8 cellular contexts compared by ENCODE assay signal in the genomic region with DNA sequence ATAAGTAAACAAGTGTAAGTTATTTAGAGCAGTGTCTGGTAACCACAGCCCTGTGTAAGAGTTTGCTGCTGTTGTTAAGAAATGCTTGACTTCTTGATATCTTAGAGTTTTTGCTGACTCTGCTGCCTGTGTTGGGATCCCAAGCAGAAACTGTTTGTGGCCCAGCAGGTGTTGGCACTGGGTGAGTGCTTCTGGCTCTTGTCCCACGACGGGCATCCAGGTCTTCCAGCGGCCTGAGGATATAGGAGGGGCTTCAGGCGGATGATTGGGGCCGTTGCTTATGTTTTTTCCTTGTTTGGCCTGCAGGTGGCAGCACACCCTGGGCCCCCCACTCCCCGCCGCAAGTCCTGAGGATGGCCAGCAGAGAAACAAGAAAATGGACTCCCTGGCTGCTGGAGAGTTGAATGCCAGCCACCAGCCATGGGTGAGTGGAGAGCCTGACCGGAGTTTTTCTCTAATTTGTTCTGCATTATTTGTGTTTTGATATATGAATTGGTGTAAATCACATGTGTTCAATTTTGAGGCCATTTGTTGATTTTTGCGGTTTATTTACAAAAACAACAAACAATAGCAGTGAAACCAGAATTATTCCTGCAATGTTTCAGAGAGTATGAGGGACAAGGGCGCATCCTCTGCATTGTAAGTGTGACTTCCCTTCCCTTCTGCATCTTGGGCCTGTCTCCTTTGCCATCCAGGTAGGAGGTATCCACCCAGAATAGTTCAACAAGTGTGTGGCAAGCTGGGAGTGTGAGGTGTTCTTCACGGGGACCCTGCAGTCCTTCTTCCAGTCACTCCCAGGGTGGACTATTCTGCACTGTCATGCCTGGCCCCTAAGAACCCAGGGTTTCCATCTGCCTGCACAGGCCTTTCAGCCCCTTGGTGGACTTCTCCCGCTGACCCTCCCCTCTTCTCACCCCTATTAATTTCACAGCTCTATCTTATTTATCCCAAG. TPM values are rescaled to one million over a fixed set of nuclear protein-coding genes. Genes with fewer than 3 reads are reported as not detected.
DNase-seq lines count a peak whose midpoint lies in the region; ATAC-seq and TF ChIP-seq lines count a peak whose summit lies in the region.

No MANE protein-coding gene starts in this region.

- H3K27me3 ChIP-seq in Loucy (ENCODE audit: insufficient read depth, low read length, poor library complexity, severe bottlenecking): no peaks in the 10 kb centered on the region
- H3K27me3 ChIP-seq in SJSA1 (replicated peaks): no peaks in the 10 kb centered on the region
- no peaks in the 10 kb centered on the region for H3K27me3 ChIP-seq in osteoblast (ENCODE audit: insufficient read depth, low read length)

- no peak overlapping the region for H2AFZ ChIP-seq in Loucy (ENCODE audit: low read length)
- no peak overlapping the region for H2AFZ ChIP-seq in osteoblast (ENCODE audit: low read length)

- no peaks in the 10 kb centered on the region for H4K20me1 ChIP-seq in Loucy (ENCODE audit: insufficient read depth, low read length, poor library complexity, severe bottlenecking)
- H4K20me1 ChIP-seq in osteoblast (ENCODE audit: insufficient read depth, low read length): no peaks in the 10 kb centered on the region

- H3K79me2 ChIP-seq in Loucy (ENCODE audit: insufficient read depth, low read length) (peaks cover 69% of the 10 kb centered on the region), osteoblast (ENCODE audit: insufficient read depth, low read length) (peaks cover 58% of the 10 kb centered on the region)

- peak; percentile 63 for TF ChIP-seq CTCF in Loucy (conservative IDR thresholded peaks at IDR 0.05; ENCODE audit: low read length)
- TF ChIP-seq CTCF in osteoblast (IDR thresholded peaks at IDR 0.05; ENCODE audit: extremely low read depth, low read depth, low read length): peak; percentile 82

- H3K4me2 ChIP-seq in Loucy (ENCODE audit: low read depth, low read length, poor library complexity, severe bottlenecking) (peak overlapping the region; percentile 98), osteoblast (ENCODE audit: insufficient read depth, low read length) (peak overlapping the region; percentile 40)

- no peaks in the 10 kb centered on the region for H3K36me3 ChIP-seq in Loucy (ENCODE audit: insufficient read depth, low read length)
- H3K36me3 ChIP-seq in SJSA1: no peaks in the 10 kb centered on the region; the same call in 1 of the 2 replicates
- H3K36me3 ChIP-seq in osteoblast (ENCODE audit: insufficient read depth, low read length): no peaks in the 10 kb centered on the region

- H3K9ac ChIP-seq in Loucy (ENCODE audit: low read depth, low read length, poor library complexity, severe bottlenecking): peak overlapping the region; percentile 100

- peaks cover 76% of the 10 kb centered on the region for H3K4me1 ChIP-seq in Loucy (ENCODE audit: insufficient read depth, low read length, poor library complexity, severe bottlenecking)
- peaks cover 54% of the 10 kb centered on the region for H3K4me1 ChIP-seq in SJSA1 (replicated peaks)
- peaks cover 57% of the 10 kb centered on the region for H3K4me1 ChIP-seq in osteoblast (ENCODE audit: insufficient read depth, low read length)

- H3K9me2 ChIP-seq in Loucy (replicated peaks; ENCODE audit: low read depth, low read length): no peaks in the 10 kb centered on the region

- peaks cover 11% of the 10 kb centered on the region for H3F3A ChIP-seq in Loucy (ENCODE audit: low read depth)

- peak; percentile 36 to 50 for DNase-seq in NCI-H524 (lab: John Stamatoyannopoulos, UW)
- no peak for DNase-seq in NCI-H524 treated with DMSO at 0.1 percent for 48 hours (lab: John Stamatoyannopoulos, UW)
- DNase-seq in SJSA1 (ENCODE audit: low read depth in 1 of 2, low spot score in 2 of 2): peak; percentile 84 to 91
- DNase-seq in activated naive CD4-positive, alpha-beta T cell treated with anti-CD3 and anti-CD28 coated beads, Interleukin-2, amount 50 U/mL, for 16 hours: peak; percentile 54
- DNase-seq in germinal center (ENCODE audit: low spot score): peak; percentile 78
- DNase-seq in osteoblast (ENCODE audit: insufficient read length, low spot score, missing footprints): peak; percentile 95

- no peak for ATAC-seq in GM21717 (IDR thresholded peaks at IDR 0.05; ENCODE audit: unreplicated experiment)

- H3K4me3 ChIP-seq in Loucy (ENCODE audit: low read length, poor library complexity, severe bottlenecking) (peak overlapping the region; percentile 75), SJSA1 (no peak overlapping the region), osteoblast (ENCODE audit: insufficient read depth, low read length) (no peak overlapping the region)

- peak overlapping the region; percentile 2; the same call in 1 of the 2 replicates for H3K27ac ChIP-seq in SJSA1
- peak overlapping the region; percentile 56 for H3K27ac ChIP-seq in osteoblast (ENCODE audit: low read depth, low read length)

- H3K9me3 ChIP-seq in Loucy (ENCODE audit: insufficient read depth, low read depth, low read length) (no peaks in the 10 kb centered on the region), SJSA1 (replicated peaks) (no peaks in the 10 kb centered on the region), osteoblast (ENCODE audit: low read depth, low read length) (no peaks in the 10 kb centered on the region)

RNA-seq across cellular contexts. Expression of gene SLC22A5, which starts 50.3 kb away (rescaled TPM):
- total RNA-seq in SJSA1 (2014; rRNA removed; shearing (Covaris generic)): 2.4 and 3.5 TPM in 2 replicates
- total RNA-seq in osteoblast: 3.8 and 5.4 TPM in 2 replicates
